ENCODE assay signal across 8 cellular contexts in genomic region chr16:27316038-27316680, GRCh38. TPM values are rescaled to one million over a fixed set of nuclear protein-coding genes. Genes with fewer than 3 reads are reported as not detected.
DNase-seq lines count a peak whose midpoint lies in the region; ATAC-seq, FAIRE-seq and TF ChIP-seq lines count a peak whose summit lies in the region.
"Had no signal": no experiment of that assay in that cellular context is flagged by ENCODE, and none has a peak within 500 bp of the region (broad histone marks: within the 10 kb centered on the region; RNA-seq: fewer than 3 reads in every experiment).

No MANE protein-coding gene starts in this region.

- H3K4me1 ChIP-seq in HepG2 (ENCODE audit: insufficient read depth, low read length) (peaks cover 76% of the 10 kb centered on the region), stomach smooth muscle (ENCODE audit: control insufficient read depth, insufficient read depth, low read length) (peaks cover 66% of the 10 kb centered on the region)

- TF ChIP-seq EP300 in HepG2 (IDR thresholded peaks at IDR 0.05; ENCODE audit: low read depth in 2 of 2, low read length in 2 of 2) (no peak), HepG2 (CRISPR knock-in tag; IDR thresholded peaks at IDR 0.05; ENCODE audit: borderline replicate concordance) (0 out of 2 replicates have a peak, but pooled peaks have one; percentile 6)

- no peaks in the 10 kb centered on the region for H3K27me3 Mint-ChIP-seq in activated naive CD8-positive, alpha-beta T cell treated with anti-CD3 and anti-CD28 coated beads, Interleukin-2, amount 50 U/mL, for 24 hours

- no peak for TF ChIP-seq RAD21 in HepG2 (CRISPR knock-in tag; IDR thresholded peaks at IDR 0.05)

- H4K20me1 ChIP-seq in HepG2 (ENCODE audit: insufficient read depth, low read length): peaks cover 4% of the 10 kb centered on the region; the same call in 1 of the 2 replicates

- H3K27ac ChIP-seq in HepG2 (ENCODE audit: extremely low read length, insufficient read depth, low read length) (no peak overlapping the region), stomach smooth muscle (ENCODE audit: low read length) (peak overlapping the region; percentile 97)

- peaks cover 22% of the 10 kb centered on the region for H3K36me3 ChIP-seq in MG63
- H3K36me3 ChIP-seq in HepG2 (replicated peaks in 1 of 2; ENCODE audit: control insufficient read depth in 1 of 2, insufficient read depth in 2 of 2, low read length in 2 of 2): peaks cover 0 to 2% of the 10 kb centered on the region in 2 experiments; a peak in 2 of 5 replicates
- H3K36me3 ChIP-seq in stomach smooth muscle (ENCODE audit: control insufficient read depth in 2 of 2, insufficient read depth in 2 of 2, low read length in 2 of 2): peaks cover 0 to 3% of the 10 kb centered on the region in 2 donors

- H3K9me3 ChIP-seq in MG63 (no peaks in the 10 kb centered on the region), HepG2 (ENCODE audit: low read length) (no peaks in the 10 kb centered on the region), stomach smooth muscle (ENCODE audit: control insufficient read depth in 2 of 2, low read length in 2 of 2) (no peaks in the 10 kb centered on the region)

- BruUV-seq in HepG2 (replicated peaks; lab: Mats Ljungman, UMichigan): no TSS peak

- H3K36me3 Mint-ChIP-seq in activated naive CD8-positive, alpha-beta T cell treated with anti-CD3 and anti-CD28 coated beads, Interleukin-2, amount 50 U/mL, for 24 hours (ENCODE audit: low read depth): peaks cover 58% of the 10 kb centered on the region

- POLR2A ChIA-PET in HepG2 (lab: Yijun Ruan, JAX): interaction anchor here (0.7 to 3.3 kb wide), 10 partner anchors 10 to 112 kb away, joined by 3 to 13 read pairs (median 5); partner anchors contain the start of genes KDM8 and NSMCE1

- H3K9me3 Mint-ChIP-seq in activated naive CD8-positive, alpha-beta T cell treated with anti-CD3 and anti-CD28 coated beads, Interleukin-2, amount 50 U/mL, for 24 hours: no peaks in the 10 kb centered on the region

- no peak for TF ChIP-seq CTCF in HepG2 (CRISPR knock-in tag; IDR thresholded peaks at IDR 0.05)

- no peak for ATAC-seq in activated naive CD8-positive, alpha-beta T cell treated with anti-CD3 and anti-CD28 coated beads, Interleukin-2, amount 50 U/mL, for 24 hours
- no peak for ATAC-seq in HepG2
- no peak for ATAC-seq in HG02763 (IDR thresholded peaks at IDR 0.05; ENCODE audit: unreplicated experiment)

- CTCF ChIA-PET in HepG2 (lab: Yijun Ruan, JAX; ENCODE audit: low intra/inter-chr PET ratio, low total read pairs): no interaction called here

- no peak for DNase-seq in MG63
- no peak for DNase-seq in activated naive CD8-positive, alpha-beta T cell treated with anti-CD3 and anti-CD28 coated beads, Interleukin-2, amount 50 U/mL, for 24 hours
- no peak for DNase-seq in HepG2 (ENCODE audit: low spot score)
- no peak for DNase-seq in frontal cortex (ENCODE audit: low spot score in 2 of 2)
- no peak for DNase-seq in glomerular visceral epithelial cell (ENCODE audit: extremely low spot score)
- DNase-seq: SHP77 treated with DMSO at 0.1 percent for 48 hours had no signal

- H3K4me3 ChIP-seq in MG63: peak overlapping the region; percentile 78
- H3K4me3 ChIP-seq in HepG2 (replicated peaks in 1 of 3; ENCODE audit: insufficient read depth in 1 of 3, low read depth in 2 of 3, low read length in 3 of 3): peak overlapping the region in 1 of 3 experiments; percentile 99; a peak in 2 of 6 replicates
- peak overlapping the region; percentile 61 to 86 for H3K4me3 ChIP-seq in stomach smooth muscle (ENCODE audit: low read length in 2 of 2)

- FAIRE-seq in HepG2 (lab: Jason Lieb, UNC) (peak; percentile 4), frontal cortex (lab: Jason Lieb, UNC) (no peak)

- H3K27me3 ChIP-seq in MG63: no peaks in the 10 kb centered on the region
- H3K27me3 ChIP-seq in HepG2 (ENCODE audit: control insufficient read depth in 1 of 2, insufficient read depth in 2 of 2, low read length in 2 of 2): peaks cover 1 to 7% of the 10 kb centered on the region in 2 experiments; a peak in 3 of 5 replicates
- H3K27me3 ChIP-seq in stomach smooth muscle (ENCODE audit: control insufficient read depth in 1 of 2, insufficient read depth in 2 of 2, low read length in 2 of 2): no peaks in the 10 kb centered on the region

- H3K4me1 Mint-ChIP-seq in activated naive CD8-positive, alpha-beta T cell treated with anti-CD3 and anti-CD28 coated beads, Interleukin-2, amount 50 U/mL, for 24 hours: peaks cover 78% of the 10 kb centered on the region

- H3K4me3 Mint-ChIP-seq in activated naive CD8-positive, alpha-beta T cell treated with anti-CD3 and anti-CD28 coated beads, Interleukin-2, amount 50 U/mL, for 24 hours: peak overlapping the region; percentile 96

- peak overlapping the region; percentile 96 for H3K4me2 ChIP-seq in HepG2 (ENCODE audit: low read depth, low read length)

- H3K9ac ChIP-seq in HepG2 (ENCODE audit: insufficient read depth, low read depth, low read length) (peak overlapping the region; percentile 96; the same call in 1 of the 2 replicates), stomach smooth muscle (ENCODE audit: low read length in 2 of 2) (peak overlapping the region; percentile 60 to 91)

- H3K79me2 ChIP-seq in HepG2 (ENCODE audit: insufficient read depth, low read length): peaks cover 47% of the 10 kb centered on the region

- 87% methylated on average over 8 of the region's 8 CpGs for WGBS in HepG2 (ENCODE audit: low lambda C conversion rate)

- no peak for TF ChIP-seq POLR2A in HepG2 (IDR thresholded peaks at IDR 0.05; ENCODE audit: insufficient read depth in 1 of 2, low read depth in 2 of 2, low read length in 2 of 2)

- H2AFZ ChIP-seq in HepG2 (ENCODE audit: low read length): no peak overlapping the region

- peak overlapping the region; percentile 95 for H3K27ac Mint-ChIP-seq in activated naive CD8-positive, alpha-beta T cell treated with anti-CD3 and anti-CD28 coated beads, Interleukin-2, amount 50 U/mL, for 24 hours

- intact Hi-C loops in HepG2 (cut with micrococcal nuclease; ENCODE audit: unreplicated experiment): no loop called here

- in situ Hi-C loops in HepG2 (cut with HindIII; ENCODE audit: extremely low pct_ligation_motif_present, low pct_unique_long_range_greater_than_20kb): no loop called here

RNA-seq across cellular contexts. Expression of gene IL4R, which starts 2.4 kb away (rescaled TPM):
- total RNA-seq in MG63 (2014; rRNA removed; shearing (Covaris generic); ENCODE audit: low replicate concordance): 26.1 and 40.9 TPM in 2 replicates
- 7.6 and 15.9 TPM in 2 replicates for total RNA-seq in HepG2 (2016; rRNA removed; fragmentation: Illumina TruSeq; extraction: Trizol)
- total RNA-seq in HepG2 (2016; cell fraction: cytosol; rRNA removed; fragmentation: Illumina TruSeq; extraction: Trizol; ENCODE audit: low read depth): 8.0 and 9.2 TPM in 2 replicates
- total RNA-seq in HepG2 (2016; cell fraction: insoluble cytoplasmic fraction; rRNA removed; fragmentation: Illumina TruSeq; extraction: Trizol): 6.9 and 15.8 TPM in 2 replicates
- 9.4 and 9.6 TPM in 2 replicates for total RNA-seq in HepG2 (2016; cell fraction: membrane; rRNA removed; fragmentation: Illumina TruSeq; extraction: Trizol)
- 16.4 and 21.4 TPM in 2 replicates for total RNA-seq in HepG2 (2016; cell fraction: nucleus; rRNA removed; fragmentation: Illumina TruSeq; extraction: Trizol)
- 49.6 and 60.7 TPM in 2 replicates for polyA plus RNA-seq in HepG2 (2011; rRNA removed)
- 30.7 and 32.4 TPM in 2 replicates for polyA plus RNA-seq in HepG2 (2011; cell fraction: cytosol; rRNA removed)
- 61.1 and 65.1 TPM in 2 replicates for polyA plus RNA-seq in HepG2 (2011; cell fraction: nucleus; rRNA removed)
- polyA plus RNA-seq in HepG2 (2012): 13.9 and 22.1 TPM in 2 replicates
- polyA plus RNA-seq in HepG2 (2016; cell fraction: cytosol; fragmentation: Illumina TruSeq; extraction: Trizol; ENCODE audit: low read depth): 1.4 and 1.8 TPM in 2 replicates
- polyA plus RNA-seq in HepG2 (2016; cell fraction: insoluble cytoplasmic fraction; fragmentation: Illumina TruSeq; extraction: Trizol; ENCODE audit: low read depth): 6.0 and 8.1 TPM in 2 replicates
- 3.4 and 3.5 TPM in 2 replicates for polyA plus RNA-seq in HepG2 (2016; cell fraction: membrane; fragmentation: Illumina TruSeq; extraction: Trizol; ENCODE audit: low read depth)
- polyA plus RNA-seq in HepG2 (2016; cell fraction: nucleus; fragmentation: Illumina TruSeq; extraction: Trizol; ENCODE audit: insufficient read depth, low read depth): 38.0 and 39.0 TPM in 2 replicates
- polyA minus RNA-seq in HepG2 (2011; rRNA and poly(A)+ RNA removed; ENCODE audit: low replicate concordance): 54.4 and 98.2 TPM in 2 replicates
- polyA minus RNA-seq in HepG2 (2011; cell fraction: cytosol; rRNA and poly(A)+ RNA removed): 19.2 and 23.0 TPM in 2 replicates
- polyA minus RNA-seq in HepG2 (2011; cell fraction: nucleus; rRNA and poly(A)+ RNA removed): 30.3 and 37.8 TPM in 2 replicates
- 1.6 TPM for total RNA-seq in frontal cortex

RNA-seq across cellular contexts. Expression of gene NSMCE1, which starts 47.6 kb away (rescaled TPM):
- 51.7 and 66.6 TPM in 2 replicates for total RNA-seq in MG63 (2014; rRNA removed; shearing (Covaris generic); ENCODE audit: low replicate concordance)
- total RNA-seq in HepG2 (2016; rRNA removed; fragmentation: Illumina TruSeq; extraction: Trizol) (52.9 and 53.2 TPM in 2 replicates), frontal cortex (35.1 TPM)
- total RNA-seq in HepG2 (2016; cell fraction: cytosol; rRNA removed; fragmentation: Illumina TruSeq; extraction: Trizol; ENCODE audit: low read depth): 17.2 and 19.5 TPM in 2 replicates
- 55.4 and 56.5 TPM in 2 replicates for total RNA-seq in HepG2 (2016; cell fraction: insoluble cytoplasmic fraction; rRNA removed; fragmentation: Illumina TruSeq; extraction: Trizol)
- total RNA-seq in HepG2 (2016; cell fraction: membrane; rRNA removed; fragmentation: Illumina TruSeq; extraction: Trizol): 25.5 and 27.7 TPM in 2 replicates
- 28.0 and 30.5 TPM in 2 replicates for total RNA-seq in HepG2 (2016; cell fraction: nucleus; rRNA removed; fragmentation: Illumina TruSeq; extraction: Trizol)
- polyA plus RNA-seq in HepG2 (2011; rRNA removed): 42.7 and 43.5 TPM in 2 replicates
- 43.3 and 48.1 TPM in 2 replicates for polyA plus RNA-seq in HepG2 (2011; cell fraction: cytosol; rRNA removed)
- 9.6 and 20.1 TPM in 2 replicates for polyA plus RNA-seq in HepG2 (2011; cell fraction: nucleus; rRNA removed)
- 63.6 and 69.8 TPM in 2 replicates for polyA plus RNA-seq in HepG2 (2012)
- polyA plus RNA-seq in HepG2 (2016; cell fraction: cytosol; fragmentation: Illumina TruSeq; extraction: Trizol; ENCODE audit: low read depth): 16.5 and 23.5 TPM in 2 replicates
- 55.4 and 59.8 TPM in 2 replicates for polyA plus RNA-seq in HepG2 (2016; cell fraction: insoluble cytoplasmic fraction; fragmentation: Illumina TruSeq; extraction: Trizol; ENCODE audit: low read depth)
- polyA plus RNA-seq in HepG2 (2016; cell fraction: membrane; fragmentation: Illumina TruSeq; extraction: Trizol; ENCODE audit: low read depth): 23.1 and 25.4 TPM in 2 replicates
- 58.1 and 59.0 TPM in 2 replicates for polyA plus RNA-seq in HepG2 (2016; cell fraction: nucleus; fragmentation: Illumina TruSeq; extraction: Trizol; ENCODE audit: insufficient read depth, low read depth)
- polyA minus RNA-seq in HepG2 (2011; rRNA and poly(A)+ RNA removed; ENCODE audit: low replicate concordance): 68.2 and 105 TPM in 2 replicates
- 19.2 and 19.6 TPM in 2 replicates for polyA minus RNA-seq in HepG2 (2011; cell fraction: cytosol; rRNA and poly(A)+ RNA removed)
- polyA minus RNA-seq in HepG2 (2011; cell fraction: nucleus; rRNA and poly(A)+ RNA removed): 12.1 and 29.7 TPM in 2 replicates
